8 cellular contexts compared by ENCODE assay signal in the genomic region with DNA sequence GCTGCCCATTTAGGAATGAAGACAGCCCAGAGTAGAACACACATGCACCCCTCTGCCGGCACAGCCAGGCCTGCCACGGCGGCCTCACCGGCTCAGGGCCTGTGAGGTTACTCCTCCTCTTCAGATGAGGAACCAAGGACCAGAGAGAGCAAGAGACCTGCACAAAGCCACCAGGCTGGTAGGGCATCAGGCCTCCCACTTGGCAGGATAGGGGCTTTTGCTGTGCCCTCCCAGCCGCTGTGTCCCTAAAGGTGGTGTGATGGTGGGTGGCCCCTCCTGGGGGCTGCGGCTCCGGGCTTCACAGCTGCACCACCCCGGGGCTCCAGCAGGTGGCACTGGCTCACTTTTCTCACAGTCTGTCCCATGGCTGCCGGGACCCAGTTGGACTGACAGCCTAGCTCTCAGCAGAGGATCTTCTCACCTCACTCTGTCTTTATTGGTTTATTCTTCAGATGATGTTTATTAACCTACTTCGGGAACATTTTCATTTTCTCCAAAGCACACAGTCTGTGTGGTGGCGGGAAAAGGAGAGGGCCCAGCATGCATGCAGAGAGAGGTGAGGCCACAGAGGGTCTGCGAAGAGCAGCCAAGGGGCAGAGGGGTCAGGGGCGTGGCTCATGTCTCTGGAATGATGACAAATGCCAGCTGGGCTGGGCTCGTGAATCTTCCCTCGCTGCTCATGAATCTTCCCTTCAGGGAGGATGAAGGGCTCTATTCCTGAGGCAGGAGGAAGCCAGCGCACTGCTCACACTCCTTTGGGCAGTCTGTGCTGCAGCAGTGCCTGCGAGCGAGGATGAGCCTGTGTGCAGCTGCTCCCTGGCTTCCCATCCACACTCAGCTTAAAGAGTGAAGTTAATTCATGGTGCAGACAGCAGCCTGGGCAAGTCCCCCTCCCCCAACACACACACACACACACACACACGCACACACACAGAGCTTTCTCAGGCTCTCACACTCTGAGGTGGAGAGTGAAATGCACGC.
DNase-seq lines count a peak whose midpoint lies in the region; ATAC-seq and TF ChIP-seq lines count a peak whose summit lies in the region.

No MANE protein-coding gene starts in this region.

- no peaks in the 10 kb centered on the region for H3K9me3 ChIP-seq in right atrium auricular region

- H3K27me3 Mint-ChIP-seq in T-cell, result no peaks in the 10 kb centered on the region

- CTCF ChIA-PET in T-cell (lab: Charles Lee), result interaction anchor here (0.6 to 1.5 kb wide), 7 partner anchors 12 to 1021 kb away, joined by 3 to 6 read pairs (median 3); no protein-coding TSS in a partner anchor

- H3K36me3 ChIP-seq in GM06990 (ENCODE audit: control insufficient read depth, insufficient read depth, low read length) (no peaks in the 10 kb centered on the region), right atrium auricular region (no peaks in the 10 kb centered on the region), rectal smooth muscle tissue (ENCODE audit: control insufficient read depth, insufficient read depth, low read length) (no peaks in the 10 kb centered on the region)

- no peak overlapping the region for H3K9ac ChIP-seq in rectal smooth muscle tissue (ENCODE audit: low read length)

- ATAC-seq in T-cell (replicated peaks in 1 of 4) (peak; percentile 69 to 79 (median 74)), GM19455 (IDR thresholded peaks at IDR 0.05; ENCODE audit: unreplicated experiment) (no peak), GM21447 (IDR thresholded peaks at IDR 0.05; ENCODE audit: unreplicated experiment) (no peak)

- no peak overlapping the region for H3K4me3 Mint-ChIP-seq in T-cell

- no peak overlapping the region for H3K4me3 ChIP-seq in GM06990 (replicated peaks; ENCODE audit: low read depth, low read length)
- H3K4me3 ChIP-seq in Jurkat, Clone E6-1 (ENCODE audit: low read length), result no peak overlapping the region
- no peak overlapping the region for H3K4me3 ChIP-seq in right atrium auricular region
- peak overlapping the region; percentile 3 for H3K4me3 ChIP-seq in rectal smooth muscle tissue (ENCODE audit: low read length)

- TF ChIP-seq CTCF in GM06990 (IDR thresholded peaks at IDR 0.05; ENCODE audit: insufficient read depth, low read length, poor library complexity, severe bottlenecking), result peak; percentile 98
- TF ChIP-seq CTCF in right atrium auricular region (IDR thresholded peaks at IDR 0.05), result peak; percentile 94 to 99

- peaks cover 0 to 8% (median 7%) of the 10 kb centered on the region in 3 donors for H3K4me1 Mint-ChIP-seq in T-cell

- H3K27ac Mint-ChIP-seq in T-cell, result no peak overlapping the region

- H3K27me3 ChIP-seq in GM06990 (replicated peaks; ENCODE audit: control insufficient read depth, insufficient read depth, low read length) (no peaks in the 10 kb centered on the region), right atrium auricular region (no peaks in the 10 kb centered on the region), rectal smooth muscle tissue (ENCODE audit: control insufficient read depth, insufficient read depth, low read length) (no peaks in the 10 kb centered on the region)

- no peak overlapping the region for H3K27ac ChIP-seq in right atrium auricular region
- H3K27ac ChIP-seq in rectal smooth muscle tissue (ENCODE audit: low read depth, low read length), result no peak overlapping the region

- POLR2A ChIA-PET in T-cell (lab: Charles Lee), result no interaction called here

- no peaks in the 10 kb centered on the region for H3K36me3 Mint-ChIP-seq in T-cell

- DNase-seq in GM06990 (ENCODE audit: extremely low read depth, insufficient read length), result peak; percentile 40
- peak; percentile 45 for DNase-seq in Jurkat, Clone E6-1 (ENCODE audit: low read depth, low spot score)
- peak in 32 of 34 experiments; percentile 19 to 70 (median 52) for DNase-seq in T-cell
- DNase-seq in amniotic epithelial cell (ENCODE audit: low read depth), result peak; percentile 67
- peak; percentile 74 for DNase-seq in right atrium auricular region (ENCODE audit: low spot score)

- no peaks in the 10 kb centered on the region for H3K9me3 Mint-ChIP-seq in T-cell

- H3K4me1 ChIP-seq in right atrium auricular region, result peaks cover 0 to 47% of the 10 kb centered on the region in 2 donors
- peaks cover 13% of the 10 kb centered on the region for H3K4me1 ChIP-seq in rectal smooth muscle tissue (ENCODE audit: control insufficient read depth, insufficient read depth, low read length)

Comparison
In these comparisons a context has a peak if more than half of its experiments do, and no peak if none do; other contexts are left out.
1. ATAC-seq: peak in T-cell (4 of 4); none in GM19455 (single experiment) and GM21447 (single experiment).
2. Peak in every context shown above with its lines, with median percentiles within 50 percentile points of each other: DNase-seq.